8 cellular contexts compared by ENCODE assay signal in the genomic region with DNA sequence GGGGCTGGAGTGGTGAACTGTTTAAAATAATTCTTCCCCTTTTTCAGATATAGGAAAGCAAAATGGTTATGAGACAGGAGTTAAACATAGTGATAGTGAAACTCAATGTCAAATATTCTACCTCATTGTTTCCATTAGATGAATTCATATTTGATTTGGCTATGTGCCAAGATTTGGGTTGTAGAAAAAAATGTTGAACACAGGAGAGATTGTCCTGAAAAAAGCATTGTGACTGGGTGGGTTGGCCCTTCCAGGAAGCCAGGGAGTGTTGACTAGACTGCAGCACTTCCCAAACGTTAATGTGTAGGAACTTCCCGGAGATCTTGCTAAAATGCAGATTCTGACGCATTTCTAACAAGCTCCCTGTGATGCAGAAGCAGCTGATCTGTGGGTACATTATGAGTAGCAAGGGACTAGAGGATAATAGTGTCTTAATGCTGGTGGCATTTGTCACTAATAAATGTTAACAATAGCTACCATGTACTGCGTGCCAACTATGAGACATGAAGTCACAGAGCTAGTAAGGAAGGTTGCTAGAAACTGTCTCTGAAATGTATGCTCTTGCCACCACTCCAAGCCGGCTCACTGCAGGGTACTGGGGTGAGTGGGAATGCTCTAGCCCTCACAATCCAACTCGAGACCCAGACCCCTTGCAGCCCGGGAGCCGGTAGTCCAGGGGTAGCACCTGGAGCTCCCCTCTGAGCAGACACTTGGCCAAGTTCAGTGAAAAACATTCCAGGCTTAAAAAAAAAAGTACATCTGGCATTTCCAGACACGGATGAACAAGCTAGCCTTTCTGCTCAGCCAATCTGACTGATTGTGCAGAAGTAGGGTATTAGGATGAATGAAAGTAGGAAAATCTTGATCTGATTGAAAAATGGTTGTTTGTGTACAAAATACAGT.
A peak's percentile ranks its signal among the peaks of the same experiment; 100 is the strongest.
DNase-seq lines count a peak whose midpoint lies in the region; ATAC-seq, FAIRE-seq and TF ChIP-seq lines count a peak whose summit lies in the region.

No MANE protein-coding gene starts in this region.

- H2AFZ ChIP-seq in HepG2 (ENCODE audit: low read length), result no peak overlapping the region
- no peak overlapping the region for H2AFZ ChIP-seq in OCI-LY7 (ENCODE audit: low read length)

- H3K9me3 ChIP-seq in HepG2 (ENCODE audit: low read length), result no peaks in the 10 kb centered on the region
- H3K9me3 ChIP-seq in OCI-LY7 (ENCODE audit: low read length), result no peaks in the 10 kb centered on the region

- no peaks in the 10 kb centered on the region for H4K20me1 ChIP-seq in HepG2 (ENCODE audit: insufficient read depth, low read length)
- no peaks in the 10 kb centered on the region for H4K20me1 ChIP-seq in OCI-LY7 (ENCODE audit: insufficient read depth, low read length)

- H3K4me1 ChIP-seq in HepG2 (ENCODE audit: insufficient read depth, low read length), result peaks cover 14% of the 10 kb centered on the region; the same call in 1 of the 2 replicates
- no peaks in the 10 kb centered on the region for H3K4me1 ChIP-seq in OCI-LY7 (ENCODE audit: insufficient read depth, low read length, poor library complexity, severe bottlenecking)

- FAIRE-seq in HepG2 (lab: Jason Lieb, UNC), result no peak

- TF ChIP-seq POLR2A in HepG2 (IDR thresholded peaks at IDR 0.05; ENCODE audit: insufficient read depth in 1 of 2, low read depth in 2 of 2, low read length in 2 of 2), result no peak

- H3K36me3 ChIP-seq in brain microvascular endothelial cell (replicated peaks) (no peaks in the 10 kb centered on the region), HepG2 (replicated peaks in 1 of 2; ENCODE audit: control insufficient read depth in 1 of 2, insufficient read depth in 2 of 2, low read length in 2 of 2) (no peaks in the 10 kb centered on the region), OCI-LY7 (ENCODE audit: insufficient read depth, low read length) (no peaks in the 10 kb centered on the region)

- H3K27me3 ChIP-seq in brain microvascular endothelial cell (replicated peaks), result no peaks in the 10 kb centered on the region
- H3K27me3 ChIP-seq in HepG2 (ENCODE audit: control insufficient read depth in 1 of 2, insufficient read depth in 2 of 2, low read length in 2 of 2), result no peaks in the 10 kb centered on the region; a peak in 1 of 5 replicates

- H3K27ac ChIP-seq in brain microvascular endothelial cell (no peak overlapping the region), HepG2 (ENCODE audit: extremely low read length, insufficient read depth, low read length) (no peak overlapping the region), OCI-LY7 (ENCODE audit: low read depth, low read length, poor library complexity, severe bottlenecking) (no peak overlapping the region)

- TF ChIP-seq EP300 in HepG2 (IDR thresholded peaks at IDR 0.05; ENCODE audit: low read depth in 2 of 2, low read length in 2 of 2) (no peak), HepG2 (CRISPR knock-in tag; IDR thresholded peaks at IDR 0.05; ENCODE audit: borderline replicate concordance) (no peak)

- no peaks in the 10 kb centered on the region for H3K79me2 ChIP-seq in HepG2 (ENCODE audit: insufficient read depth, low read length)
- no peaks in the 10 kb centered on the region for H3K79me2 ChIP-seq in OCI-LY7 (ENCODE audit: insufficient read depth, low read depth, low read length)

- BruUV-seq in HepG2 (replicated peaks; lab: Mats Ljungman, UMichigan) (no TSS peak), OCI-LY7 (replicated peaks; lab: Mats Ljungman, UMichigan) (no TSS peak)

- no peak overlapping the region for H3K4me3 ChIP-seq in brain microvascular endothelial cell (ENCODE audit: low read depth, low read length)
- no peak overlapping the region for H3K4me3 ChIP-seq in HepG2 (replicated peaks in 1 of 3; ENCODE audit: insufficient read depth in 1 of 3, low read depth in 2 of 3, low read length in 3 of 3)
- no peak overlapping the region for H3K4me3 ChIP-seq in OCI-LY7 (ENCODE audit: low read depth, low read length, poor library complexity, severe bottlenecking)

- no peak overlapping the region for H3K9ac ChIP-seq in HepG2 (ENCODE audit: insufficient read depth, low read depth, low read length)

- TF ChIP-seq CTCF in brain microvascular endothelial cell (IDR thresholded peaks at IDR 0.05; ENCODE audit: low read depth, low read length, missing control alignments), result no peak
- TF ChIP-seq CTCF in HepG2 (CRISPR knock-in tag; IDR thresholded peaks at IDR 0.05), result no peak
- no peak for TF ChIP-seq CTCF in OCI-LY7 (conservative IDR thresholded peaks at IDR 0.05; ENCODE audit: low read length)

- WGBS in HepG2 (ENCODE audit: low lambda C conversion rate), result 11% methylated on average over 9 of the region's 9 CpGs

- peak; percentile 24 for DNase-seq in stimulated activated CD4-positive, alpha-beta T cell treated with anti-CD3 and anti-CD28 coated beads, Interleukin-15, amount 100 ng/mL, for 24 hours
- DNase-seq in stimulated activated CD4-positive, alpha-beta T cell treated with anti-CD3 and anti-CD28 coated beads, Interleukin-12 subunit alpha, Interleukin-12 subunit beta, amount 100 ng/mL, for 4 hours, result no peak
- DNase-seq in brain microvascular endothelial cell (peak; percentile 37), HepG2 (ENCODE audit: low spot score) (peak; percentile 21), GOT3 (lab: John Stamatoyannopoulos, UW) (no peak), SKM-1 (lab: John Stamatoyannopoulos, UW; ENCODE audit: unreplicated experiment) (no peak), OCI-LY7 (ENCODE audit: low spot score) (no peak)

- TF ChIP-seq RAD21 in HepG2 (CRISPR knock-in tag; IDR thresholded peaks at IDR 0.05), result no peak

- intact Hi-C loops in HepG2 (cut with micrococcal nuclease; ENCODE audit: unreplicated experiment) (no loop called here), OCI-LY7 (cut with micrococcal nuclease; ENCODE audit: unreplicated experiment) (no loop called here)

- no peaks in the 10 kb centered on the region for H3K9me2 ChIP-seq in OCI-LY7 (ENCODE audit: insufficient read depth, low read length)

- in situ Hi-C loops in brain microvascular endothelial cell (cut with HindIII; ENCODE audit: low pct_ligation_motif_present, low sequenced_read_pairs) (no loop called here), HepG2 (cut with HindIII; ENCODE audit: extremely low pct_ligation_motif_present, low pct_unique_long_range_greater_than_20kb) (no loop called here)

- H3K4me2 ChIP-seq in HepG2 (ENCODE audit: low read depth, low read length) (no peak overlapping the region), OCI-LY7 (ENCODE audit: low read length) (no peak overlapping the region)

- POLR2A ChIA-PET in HepG2 (lab: Yijun Ruan, JAX) (no interaction called here), OCI-LY7 (lab: Charles Lee) (interaction anchor here (0.6 to 0.8 kb wide), 3 partner anchors 76 to 324 kb away, joined by 3 to 5 read pairs (median 3); no protein-coding TSS in a partner anchor)

- CTCF ChIA-PET in HepG2 (lab: Yijun Ruan, JAX; ENCODE audit: low intra/inter-chr PET ratio, low total read pairs), result no interaction called here
- CTCF ChIA-PET in OCI-LY7 (lab: Charles Lee; ENCODE audit: unreplicated experiment), result no interaction called here

- no peak for ATAC-seq in HepG2
- no peak for ATAC-seq in HG03159 (IDR thresholded peaks at IDR 0.05; ENCODE audit: unreplicated experiment)

TF ChIP-seq in HepG2, 621 proteins besides CTCF, POLR2A, EP300 and RAD21:
- TF ChIP-seq LCORL (IDR thresholded peaks at IDR 0.05), result peak; percentile 58; the same call in 1 of the 2 replicates
- no peak for TF ChIP-seq LCORL (CRISPR knock-in tag; IDR thresholded peaks at IDR 0.05)
- TF ChIP-seq ZNF776 (CRISPR knock-in tag; IDR thresholded peaks at IDR 0.05), result no peak
- no peak for TF ChIP-seq ZNF468 (CRISPR knock-in tag; IDR thresholded peaks at IDR 0.05)
- TF ChIP-seq ZNF101 (CRISPR knock-in tag; IDR thresholded peaks at IDR 0.05; ENCODE audit: borderline replicate concordance, low read depth), result no peak
TF ChIP-seq in HepG2: peak in this region for 1.

Comparison
In these comparisons a context has a peak if more than half of its experiments do, and no peak if none do; other contexts are left out.
1. DNase-seq: peak in stimulated activated CD4-positive, alpha-beta T cell treated with anti-CD3 and anti-CD28 coated beads, Interleukin-15, amount 100 ng/mL, for 24 hours (single experiment), brain microvascular endothelial cell (single experiment) and HepG2 (single experiment); none in stimulated activated CD4-positive, alpha-beta T cell treated with anti-CD3 and anti-CD28 coated beads, Interleukin-12 subunit alpha, Interleukin-12 subunit beta, amount 100 ng/mL, for 4 hours (single experiment), GOT3 (single experiment), SKM-1 (single experiment) and OCI-LY7 (single experiment).